ENCODE assay signal across 9 cellular contexts in the genomic region with DNA sequence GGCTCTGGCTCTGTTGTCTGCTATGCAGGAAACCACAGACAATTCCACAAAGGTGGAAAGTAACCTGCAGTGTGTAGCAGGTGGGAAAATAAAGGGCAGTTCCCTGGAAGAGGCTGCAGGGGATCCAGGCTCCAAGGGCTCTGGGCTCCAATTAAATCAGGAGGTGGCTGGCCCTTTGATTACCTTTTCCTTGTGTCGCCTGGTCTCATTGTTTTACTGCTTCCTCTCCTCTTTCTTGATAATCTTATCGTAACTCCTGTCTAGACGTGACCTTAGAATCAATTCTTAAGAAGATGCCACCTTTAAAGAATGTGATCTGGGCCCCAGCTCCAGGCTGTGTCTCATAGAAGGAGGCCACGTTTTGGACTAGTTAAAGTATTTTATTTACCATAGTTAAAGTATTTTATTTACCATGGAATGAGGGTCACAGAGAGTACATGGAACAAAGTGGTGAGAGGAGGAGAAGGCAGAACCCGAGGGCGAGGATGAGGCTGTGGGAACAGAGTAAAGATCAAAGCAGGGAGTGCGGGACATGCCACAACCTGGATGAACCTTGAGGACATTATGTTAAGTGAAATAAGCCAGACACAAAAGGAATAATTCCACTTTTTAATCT.
"Had no signal": no experiment of that assay in that cellular context is flagged by ENCODE, and none has a peak within 500 bp of the region (broad histone marks: within the 10 kb centered on the region; RNA-seq: fewer than 3 reads in every experiment).

No MANE protein-coding gene starts in this region.

- DNase-seq: activated CD4-positive, alpha-beta T cell treated with anti-CD3 and anti-CD28 coated beads, Interleukin-2, amount 50 U/mL, for 4 hours; activated gamma-delta T cell treated with Interleukin-2 at 50 U/mL for 16 hours; adrenal gland; effector CD4-positive, alpha-beta T cell; naive thymus-derived CD4-positive, alpha-beta T cell; pancreas; stimulated activated CD4-positive, alpha-beta T cell treated with anti-CD3 and anti-CD28 coated beads, Interleukin-4, amount 100 ng/mL, for 4 hours; testis; upper lobe of left lung had no signal
